Comparison of ENCODE assay signal across 11 cellular contexts in genomic region chr13:26325876-26326275, GRCh38.
DNase-seq lines count a peak whose midpoint lies in the region; ATAC-seq and FAIRE-seq lines count a peak whose summit lies in the region.
"Had no signal": no experiment of that assay in that cellular context is flagged by ENCODE, and none has a peak within 500 bp of the region (broad histone marks: within the 10 kb centered on the region; RNA-seq: fewer than 3 reads in every experiment).

No MANE protein-coding gene starts in this region.

- no peak overlapping the region for H4K91ac ChIP-seq in trophoblast cell (ENCODE audit: low read depth, low read length)

- no peak overlapping the region for H2BK5ac ChIP-seq in trophoblast cell (ENCODE audit: low read depth, low read length, poor library complexity)

- no peak overlapping the region for H3K18ac ChIP-seq in trophoblast cell (ENCODE audit: low read length)

- H3K9me3 ChIP-seq in trophoblast cell (ENCODE audit: insufficient read depth, low read depth, low read length): no peaks in the 10 kb centered on the region

- FAIRE-seq in GM18507 (lab: Jason Lieb, UNC): peak; percentile 90

- no peaks in the 10 kb centered on the region for H3K79me1 ChIP-seq in trophoblast cell (ENCODE audit: low read length)

- H3K4me3 Mint-ChIP-seq in activated naive CD4-positive, alpha-beta T cell treated with anti-CD3 and anti-CD28 coated beads, Interleukin-2, amount 10 ng/mL, durations not matched to agents 7 days and 5 days: no peak overlapping the region
- H3K4me3 Mint-ChIP-seq: CD8-positive, alpha-beta T cell had no signal

- H2AK5ac ChIP-seq in trophoblast cell (ENCODE audit: low read length): no peak overlapping the region

- no peaks in the 10 kb centered on the region for H3K36me3 Mint-ChIP-seq in activated naive CD4-positive, alpha-beta T cell treated with anti-CD3 and anti-CD28 coated beads, Interleukin-2, amount 10 ng/mL, durations not matched to agents 7 days and 5 days

- no peak overlapping the region for H3K4me3 ChIP-seq in trophoblast cell (ENCODE audit: low read depth, low read length)

- no peak overlapping the region for H3K4ac ChIP-seq in trophoblast cell (ENCODE audit: low read depth, low read length)

- no peak overlapping the region for H2BK120ac ChIP-seq in trophoblast cell (ENCODE audit: insufficient read depth, low read length, poor library complexity)

- ATAC-seq in GM21515 (IDR thresholded peaks at IDR 0.05; ENCODE audit: unreplicated experiment) (peak; percentile 57), HG03342 (IDR thresholded peaks at IDR 0.05; ENCODE audit: unreplicated experiment) (peak; percentile 89), left ventricle myocardium superior (peak; percentile 74)
- ATAC-seq: CD8-positive, alpha-beta T cell had no signal

- peaks cover 4% of the 10 kb centered on the region for H3K4me1 Mint-ChIP-seq in activated naive CD4-positive, alpha-beta T cell treated with anti-CD3 and anti-CD28 coated beads, Interleukin-2, amount 10 ng/mL, durations not matched to agents 7 days and 5 days

- CTCF ChIA-PET in activated naive CD4-positive, alpha-beta T cell treated with anti-CD3 and anti-CD28 coated beads, Interleukin-2, amount 10 ng/mL, durations not matched to agents 7 days and 5 days (lab: Charles Lee): no interaction called here

- H3K27ac ChIP-seq in trophoblast cell (ENCODE audit: low read depth, low read length): no peak overlapping the region

- H3K4me1 ChIP-seq in trophoblast cell (ENCODE audit: control insufficient read depth in 1 of 2, insufficient read depth in 2 of 2, low read length in 2 of 2): peaks cover 0 to 2% of the 10 kb centered on the region in 2 experiments

- H3K27me3 ChIP-seq in trophoblast cell (ENCODE audit: insufficient read depth, low read length): no peaks in the 10 kb centered on the region

- intact Hi-C loops in left ventricle myocardium superior (cut with micrococcal nuclease): no loop called here

- H3K27me3 Mint-ChIP-seq in activated naive CD4-positive, alpha-beta T cell treated with anti-CD3 and anti-CD28 coated beads, Interleukin-2, amount 10 ng/mL, durations not matched to agents 7 days and 5 days: no peaks in the 10 kb centered on the region

- H3K36me3 ChIP-seq in trophoblast cell (ENCODE audit: control insufficient read depth in 1 of 2, insufficient read depth in 2 of 2, low read length in 2 of 2): no peaks in the 10 kb centered on the region

- no peak overlapping the region for H2AFZ ChIP-seq in trophoblast cell (ENCODE audit: insufficient read depth, low read length, poor library complexity)

- no peak overlapping the region for H3K23ac ChIP-seq in trophoblast cell (ENCODE audit: low read length)

- H2BK12ac ChIP-seq in trophoblast cell (ENCODE audit: low read length): no peak overlapping the region

- WGBS in trophoblast cell (ENCODE audit: extremely low coverage, insufficient coverage, insufficient read length): no CpG with 5 or more reads among the region's 1 CpG

- in situ Hi-C loops in KBM-7 (cut with MboI; ENCODE audit: low pct_unique_long_range_greater_than_20kb, low sequenced_read_pairs): no loop called here

- H4K8ac ChIP-seq in trophoblast cell (ENCODE audit: low read depth, low read length): no peak overlapping the region

- H3K9me3 Mint-ChIP-seq in activated naive CD4-positive, alpha-beta T cell treated with anti-CD3 and anti-CD28 coated beads, Interleukin-2, amount 10 ng/mL, durations not matched to agents 7 days and 5 days: peaks cover 3% of the 10 kb centered on the region

- H4K12ac ChIP-seq in trophoblast cell (ENCODE audit: low read depth, low read length): no peak overlapping the region

- H3K4me2 ChIP-seq in trophoblast cell (ENCODE audit: low read length): no peak overlapping the region

- no peak for DNase-seq in GM18507 (ENCODE audit: extremely low spot score, insufficient read length, low read depth)
- DNase-seq in left ventricle myocardium superior: no peak
- DNase-seq in trophoblast cell: no peak
- DNase-seq in KBM-7: no peak
- no peak for DNase-seq in activated naive CD4-positive, alpha-beta T cell treated with anti-CD3 and anti-CD28 coated beads, Interleukin-2, amount 10 ng/mL, durations not matched to agents 7 days and 5 days
- DNase-seq in 8988T: no peak
- DNase-seq: activated naive CD4-positive, alpha-beta T cell treated with Interleukin-2 at 50 U/mL for 16 hours; CD8-positive, alpha-beta T cell; NCI-H2081 had no signal

- H3K9ac ChIP-seq in trophoblast cell (ENCODE audit: low read length): no peak overlapping the region

- no peaks in the 10 kb centered on the region for H3K79me2 ChIP-seq in trophoblast cell (ENCODE audit: control insufficient read depth, insufficient read depth, low read length, poor library complexity)

- H3K27ac Mint-ChIP-seq in activated naive CD4-positive, alpha-beta T cell treated with anti-CD3 and anti-CD28 coated beads, Interleukin-2, amount 10 ng/mL, durations not matched to agents 7 days and 5 days: no peak overlapping the region
- H3K27ac Mint-ChIP-seq: CD8-positive, alpha-beta T cell had no signal

- H3K14ac ChIP-seq in trophoblast cell (ENCODE audit: low read length): no peak overlapping the region
